ENCODE assay signal across 28 cellular contexts in the genomic region with DNA sequence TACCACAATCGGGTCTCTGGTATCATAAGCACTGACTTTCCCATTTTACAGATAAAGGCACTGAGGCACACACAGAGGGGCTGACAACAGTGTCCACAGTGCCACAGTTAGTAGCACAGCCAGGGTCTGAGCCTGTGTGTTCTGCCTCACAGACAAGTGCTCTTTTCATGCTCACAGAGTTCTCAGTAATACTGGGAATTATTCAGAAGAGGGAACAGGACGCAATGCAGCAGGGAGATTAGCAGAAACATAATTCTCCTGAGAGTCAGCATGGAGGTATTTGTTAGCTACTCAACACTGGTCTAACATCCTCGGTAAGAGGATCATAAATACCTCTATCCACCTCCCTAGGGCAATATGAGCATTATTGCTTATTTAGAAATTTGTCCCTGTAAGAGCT.
DNase-seq lines count a peak whose midpoint lies in the region; ATAC-seq, FAIRE-seq and TF ChIP-seq lines count a peak whose summit lies in the region.
"Had no signal": no experiment of that assay in that cellular context is flagged by ENCODE, and none has a peak within 500 bp of the region (broad histone marks: within the 10 kb centered on the region; RNA-seq: fewer than 3 reads in every experiment).

No MANE protein-coding gene starts in this region.

- H3K27ac ChIP-seq in 22Rv1, result 0 out of 2 replicates have a peak overlapping the region, but pooled peaks have one; percentile 68
- H3K27ac ChIP-seq in K562 (ENCODE audit: extremely low read depth, low read depth, low read length), result no peak overlapping the region
- no peak overlapping the region for H3K27ac ChIP-seq in trophoblast cell (ENCODE audit: low read depth, low read length)
- H3K27ac ChIP-seq in RWPE1, result no peak overlapping the region
- H3K27ac ChIP-seq: BLaER1 treated with 17β-estradiol and CSF1 and Interleukin-3, amounts not matched to agents 10 nM and 100 nM; SK-N-MC had no signal

- H3K4ac ChIP-seq in trophoblast cell (ENCODE audit: low read depth, low read length), result no peak overlapping the region

- H3K4me3 ChIP-seq in K562 (no peak overlapping the region), trophoblast cell (ENCODE audit: low read depth, low read length) (no peak overlapping the region)
- H3K4me3 ChIP-seq: BLaER1 treated with 17β-estradiol and CSF1 and Interleukin-3, amounts not matched to agents 10 nM and 100 nM; MG63; Peyer's patch; SK-N-MC had no signal

- H4K8ac ChIP-seq in trophoblast cell (ENCODE audit: low read depth, low read length), result no peak overlapping the region

- no peak overlapping the region for H3K18ac ChIP-seq in trophoblast cell (ENCODE audit: low read length)

- H3K36me3 ChIP-seq in K562 (ENCODE audit: control insufficient read depth, insufficient read depth, low read length) (no peaks in the 10 kb centered on the region), trophoblast cell (ENCODE audit: control insufficient read depth in 1 of 2, insufficient read depth in 2 of 2, low read length in 2 of 2) (no peaks in the 10 kb centered on the region)
- H3K36me3 ChIP-seq: BLaER1 treated with 17β-estradiol and CSF1 and Interleukin-3, amounts not matched to agents 10 nM and 100 nM; MG63; Peyer's patch had no signal

- intact Hi-C loops in K562 (cut with micrococcal nuclease), result no loop called here

- H2BK5ac ChIP-seq in trophoblast cell (ENCODE audit: low read depth, low read length, poor library complexity), result no peak overlapping the region

- peaks cover 13% of the 10 kb centered on the region for H3K27me3 Mint-ChIP-seq in T-helper 17 cell
- H3K27me3 Mint-ChIP-seq: CD4-positive, alpha-beta T cell had no signal

- H3K4me1 Mint-ChIP-seq in T-helper 17 cell, result no peaks in the 10 kb centered on the region

- no TSS peak for BruUV-seq in K562 (replicated peaks; lab: Mats Ljungman, UMichigan)

- H3K79me1 ChIP-seq in trophoblast cell (ENCODE audit: low read length), result no peaks in the 10 kb centered on the region

- TF ChIP-seq CTCF in 22Rv1 (IDR thresholded peaks at IDR 0.05), result no peak
- TF ChIP-seq CTCF in K562 (IDR thresholded peaks at IDR 0.05 in 2 of 3, conservative IDR thresholded peaks at IDR 0.05 in 1 of 3; ENCODE audit: insufficient read depth in 2 of 3, low read depth in 1 of 3, low read length in 3 of 3), result no peak
- TF ChIP-seq CTCF in RWPE1 (conservative IDR thresholded peaks at IDR 0.05; ENCODE audit: low read depth), result no peak

- no peak overlapping the region for H4K91ac ChIP-seq in trophoblast cell (ENCODE audit: low read depth, low read length)

- in situ Hi-C loops in K562 (cut with MboI) (no loop called here), KBM-7 (cut with MboI; ENCODE audit: low pct_unique_long_range_greater_than_20kb, low sequenced_read_pairs) (no loop called here)

- H2BK12ac ChIP-seq in trophoblast cell (ENCODE audit: low read length), result no peak overlapping the region

- H2BK120ac ChIP-seq in trophoblast cell (ENCODE audit: insufficient read depth, low read length, poor library complexity), result no peak overlapping the region

- H3K79me2 ChIP-seq in K562 (ENCODE audit: control insufficient read depth, insufficient read depth, low read length), result no peaks in the 10 kb centered on the region
- H3K79me2 ChIP-seq in trophoblast cell (ENCODE audit: control insufficient read depth, insufficient read depth, low read length, poor library complexity), result no peaks in the 10 kb centered on the region

- CTCF ChIA-PET in K562 (lab: Yijun Ruan, JAX; ENCODE audit: low intra/inter-chr PET ratio) (no interaction called here), RWPE1 (lab: Yijun Ruan, JAX) (interaction anchor here (0.7 kb wide), 1 partner anchor 280 kb away, joined by 3 read pairs; no protein-coding TSS in a partner anchor)

- TF ChIP-seq EP300 in K562 (IDR thresholded peaks at IDR 0.05; ENCODE audit: low read length), result no peak

- H3K9ac ChIP-seq in K562 (ENCODE audit: insufficient read depth in 1 of 2, low read depth in 2 of 2, low read length in 2 of 2) (no peak overlapping the region), trophoblast cell (ENCODE audit: low read length) (no peak overlapping the region)
- H3K9ac ChIP-seq: BLaER1 treated with 17β-estradiol and CSF1 and Interleukin-3, amounts not matched to agents 10 nM and 100 nM had no signal

- H3K9me1 ChIP-seq in K562 (ENCODE audit: control insufficient read depth, insufficient read depth, low read length), result no peaks in the 10 kb centered on the region

- H3K4me3 Mint-ChIP-seq in T-helper 17 cell, result no peak overlapping the region
- H3K4me3 Mint-ChIP-seq: CD4-positive, alpha-beta T cell had no signal

- H3K4me2 ChIP-seq in K562 (ENCODE audit: insufficient read depth, low read length), result no peak overlapping the region
- no peak overlapping the region for H3K4me2 ChIP-seq in trophoblast cell (ENCODE audit: low read length)
- H3K4me2 ChIP-seq: BLaER1 treated with 17β-estradiol and CSF1 and Interleukin-3, amounts not matched to agents 10 nM and 100 nM had no signal

- no peak overlapping the region for H3K23ac ChIP-seq in trophoblast cell (ENCODE audit: low read length)

- H2AK5ac ChIP-seq in trophoblast cell (ENCODE audit: low read length), result no peak overlapping the region

- H3K27me3 ChIP-seq in K562 (ENCODE audit: control insufficient read depth in 2 of 2, insufficient read depth in 2 of 2, low read length in 2 of 2) (no peaks in the 10 kb centered on the region), trophoblast cell (ENCODE audit: insufficient read depth, low read length) (no peaks in the 10 kb centered on the region)
- H3K27me3 ChIP-seq: BLaER1 treated with 17β-estradiol and CSF1 and Interleukin-3, amounts not matched to agents 10 nM and 100 nM; MG63; Peyer's patch had no signal

- TF ChIP-seq POLR2A in K562 (conservative IDR thresholded peaks at IDR 0.05), result no peak

- H3K4me1 ChIP-seq in K562 (replicated peaks in 1 of 2; ENCODE audit: control insufficient read depth in 2 of 2, insufficient read depth in 2 of 2, low read length in 2 of 2) (peaks cover 0 to 9% of the 10 kb centered on the region in 2 experiments; a peak in 2 of 5 replicates), trophoblast cell (ENCODE audit: control insufficient read depth in 1 of 2, insufficient read depth in 2 of 2, low read length in 2 of 2) (peaks cover 0 to 2% of the 10 kb centered on the region in 2 experiments)
- H3K4me1 ChIP-seq: BLaER1 treated with 17β-estradiol and CSF1 and Interleukin-3, amounts not matched to agents 10 nM and 100 nM had no signal

- POLR2A ChIA-PET in K562 (lab: Yijun Ruan, JAX), result interaction anchor here (1.1 kb wide), 1 partner anchor 10 kb away, joined by 4 read pairs; no protein-coding TSS in a partner anchor
- POLR2A ChIA-PET in RWPE1 (lab: Yijun Ruan, JAX; ENCODE audit: low non-redundant PET), result no interaction called here

- ATAC-seq in K562 (no peak), T-helper 17 cell (no peak)
- ATAC-seq: HCT116 had no signal

- H3K9me3 ChIP-seq in K562 (replicated peaks; ENCODE audit: control insufficient read depth, insufficient read depth, low read depth, low read length) (no peaks in the 10 kb centered on the region), trophoblast cell (ENCODE audit: insufficient read depth, low read depth, low read length) (no peaks in the 10 kb centered on the region), T-helper 17 cell (ENCODE audit: control insufficient read depth, low read length, poor library complexity, severe bottlenecking) (no peaks in the 10 kb centered on the region)
- H3K9me3 ChIP-seq: BLaER1 treated with 17β-estradiol and CSF1 and Interleukin-3, amounts not matched to agents 10 nM and 100 nM; MG63; Peyer's patch had no signal

- DNase-seq in EH (ENCODE audit: low read depth) (peak; percentile 25), K562 (ENCODE audit: extremely low read depth in 1 of 4, low spot score in 3 of 4) (no peak), trophoblast cell (peak; percentile 62 to 85), KBM-7 (no peak), RWPE1 (ENCODE audit: low spot score) (no peak), T-helper 17 cell (no peak)
- no peak for DNase-seq in activated CD4-positive, CD25-positive, alpha-beta regulatory T cell (lab: John Stamatoyannopoulos, UW)
- DNase-seq: AML-193; CD4-positive, alpha-beta T cell; DMS 273 treated with DMSO at 0.1 percent for 48 hours; DMS79; GF-D8; MG63; NCI-H1105 treated with DMSO at 0.1 percent for 48 hours; NCI-H146; NCI-H1930; NCI-H2107; NCI-H446 treated with DMSO at 0.1 percent for 48 hours; NCI-H526; Peyer's patch; SIG-M5 had no signal

- FAIRE-seq in K562 (lab: Jason Lieb, UNC), result no peak
- FAIRE-seq: A204.1, GM12891, H1 had no signal

- no peaks in the 10 kb centered on the region for H4K20me1 ChIP-seq in K562 (replicated peaks; ENCODE audit: control insufficient read depth, insufficient read depth, low read length)
- H4K20me1 ChIP-seq: BLaER1 treated with 17β-estradiol and CSF1 and Interleukin-3, amounts not matched to agents 10 nM and 100 nM had no signal

- no peak for TF ChIP-seq RAD21 in K562 (CRISPR knock-in tag; conservative IDR thresholded peaks at IDR 0.05 in 1 of 2, IDR thresholded peaks at IDR 0.05 in 1 of 2)

- no peak overlapping the region for H3K27ac Mint-ChIP-seq in T-helper 17 cell
- H3K27ac Mint-ChIP-seq: CD4-positive, alpha-beta T cell had no signal

- H2AFZ ChIP-seq in K562 (ENCODE audit: low read depth, low read length) (0 out of 2 replicates have a peak overlapping the region, but pooled peaks have one; percentile 53), trophoblast cell (ENCODE audit: insufficient read depth, low read length, poor library complexity) (no peak overlapping the region)

- H3K14ac ChIP-seq in trophoblast cell (ENCODE audit: low read length), result no peak overlapping the region

- no peaks in the 10 kb centered on the region for H3K36me3 Mint-ChIP-seq in T-helper 17 cell (ENCODE audit: low read depth)

- 31% methylated on average over 3 of the region's 3 CpGs for WGBS in K562 (ENCODE audit: insufficient coverage, low coverage, missing lambda C conversion rate)
- WGBS in trophoblast cell (ENCODE audit: extremely low coverage, insufficient coverage, insufficient read length), result no CpG with 5 or more reads among the region's 3 CpGs

- no peak overlapping the region for H4K12ac ChIP-seq in trophoblast cell (ENCODE audit: low read depth, low read length)

TF ChIP-seq in K562, 482 proteins besides CTCF, POLR2A, EP300 and RAD21:
- TF ChIP-seq BCOR (IDR thresholded peaks at IDR 0.05) (peak; percentile 46; the same call in 1 of the 2 replicates), DIDO1 (tag; IDR thresholded peaks at IDR 0.05; ENCODE audit: low read depth) (no peak), RBM25 (IDR thresholded peaks at IDR 0.05; ENCODE audit: low read depth, low read length, severe bottlenecking) (peak; percentile 56), KDM1A (IDR thresholded peaks at IDR 0.05) (peak in 1 of 2 experiments; percentile 35; a peak in 1 of 4 replicates), RAD51 (IDR thresholded peaks at IDR 0.05; ENCODE audit: borderline replicate concordance, low read depth) (no peak)

Comparison
In these comparisons a context has a peak if more than half of its experiments do, and no peak if none do; other contexts are left out.
1. DNase-seq: peak in EH (single experiment) and trophoblast cell (2 of 2); none in K562 (0 of 4), KBM-7 (single experiment), RWPE1 (single experiment), activated CD4-positive, CD25-positive, alpha-beta regulatory T cell (0 of 4) and T-helper 17 cell (0 of 3).